In the genomic region with DNA sequence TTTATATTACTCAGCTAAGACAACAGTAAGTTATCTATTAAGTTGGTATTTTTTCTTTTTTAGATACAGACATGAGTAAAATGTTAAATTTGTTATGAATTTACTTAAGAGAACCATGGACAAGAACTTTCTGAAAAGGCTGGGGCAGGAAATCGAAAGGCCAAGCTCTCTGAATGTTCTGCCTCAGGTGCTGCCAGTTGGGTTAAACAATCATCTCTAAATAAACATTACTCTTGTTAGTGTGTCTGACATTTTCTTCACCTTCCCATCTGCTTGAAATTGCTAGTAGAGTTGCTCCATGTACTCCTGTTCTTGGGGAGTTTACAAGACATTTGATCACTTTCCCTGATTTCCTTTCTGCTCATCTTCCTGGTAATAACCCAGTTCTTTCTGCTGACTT, we compare ENCODE assay signal across 1 cellular context.
TF ChIP-seq lines count a peak whose summit lies in the region.

No MANE protein-coding gene starts in this region.

TF ChIP-seq in HepG2, 621 proteins besides CTCF, POLR2A, EP300 and RAD21 (continued from another document):
- TF ChIP-seq, protein P1, sequence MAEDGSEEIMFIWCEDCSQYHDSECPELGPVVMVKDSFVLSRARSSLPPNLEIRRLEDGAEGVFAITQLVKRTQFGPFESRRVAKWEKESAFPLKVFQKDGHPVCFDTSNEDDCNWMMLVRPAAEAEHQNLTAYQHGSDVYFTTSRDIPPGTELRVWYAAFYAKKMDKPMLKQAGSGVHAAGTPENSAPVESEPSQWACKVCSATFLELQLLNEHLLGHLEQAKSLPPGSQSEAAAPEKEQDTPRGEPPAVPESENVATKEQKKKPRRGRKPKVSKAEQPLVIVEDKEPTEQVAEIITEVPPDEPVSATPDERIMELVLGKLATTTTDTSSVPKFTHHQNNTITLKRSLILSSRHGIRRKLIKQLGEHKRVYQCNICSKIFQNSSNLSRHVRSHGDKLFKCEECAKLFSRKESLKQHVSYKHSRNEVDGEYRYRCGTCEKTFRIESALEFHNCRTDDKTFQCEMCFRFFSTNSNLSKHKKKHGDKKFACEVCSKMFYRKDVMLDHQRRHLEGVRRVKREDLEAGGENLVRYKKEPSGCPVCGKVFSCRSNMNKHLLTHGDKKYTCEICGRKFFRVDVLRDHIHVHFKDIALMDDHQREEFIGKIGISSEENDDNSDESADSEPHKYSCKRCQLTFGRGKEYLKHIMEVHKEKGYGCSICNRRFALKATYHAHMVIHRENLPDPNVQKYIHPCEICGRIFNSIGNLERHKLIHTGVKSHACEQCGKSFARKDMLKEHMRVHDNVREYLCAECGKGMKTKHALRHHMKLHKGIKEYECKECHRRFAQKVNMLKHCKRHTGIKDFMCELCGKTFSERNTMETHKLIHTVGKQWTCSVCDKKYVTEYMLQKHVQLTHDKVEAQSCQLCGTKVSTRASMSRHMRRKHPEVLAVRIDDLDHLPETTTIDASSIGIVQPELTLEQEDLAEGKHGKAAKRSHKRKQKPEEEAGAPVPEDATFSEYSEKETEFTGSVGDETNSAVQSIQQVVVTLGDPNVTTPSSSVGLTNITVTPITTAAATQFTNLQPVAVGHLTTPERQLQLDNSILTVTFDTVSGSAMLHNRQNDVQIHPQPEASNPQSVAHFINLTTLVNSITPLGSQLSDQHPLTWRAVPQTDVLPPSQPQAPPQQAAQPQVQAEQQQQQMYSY (CRISPR knock-in tag; IDR thresholded peaks at IDR 0.05), result no peak
- TF ChIP-seq ZMYM4 (CRISPR knock-in tag; IDR thresholded peaks at IDR 0.05) (no peak), ZNF572 (CRISPR knock-in tag; IDR thresholded peaks at IDR 0.05) (no peak), FOXK2 (IDR thresholded peaks at IDR 0.05) (no peak), ZC3H13 (CRISPR knock-in tag; IDR thresholded peaks at IDR 0.05) (no peak), NFATC3 (CRISPR knock-in tag; IDR thresholded peaks at IDR 0.05) (no peak), RBM22 (optimal IDR thresholded peaks at IDR 0.05; ENCODE audit: low read length) (no peak), ZNF382 (CRISPR knock-in tag; IDR thresholded peaks at IDR 0.05; ENCODE audit: borderline replicate concordance) (no peak)
- TF ChIP-seq, protein P2, sequence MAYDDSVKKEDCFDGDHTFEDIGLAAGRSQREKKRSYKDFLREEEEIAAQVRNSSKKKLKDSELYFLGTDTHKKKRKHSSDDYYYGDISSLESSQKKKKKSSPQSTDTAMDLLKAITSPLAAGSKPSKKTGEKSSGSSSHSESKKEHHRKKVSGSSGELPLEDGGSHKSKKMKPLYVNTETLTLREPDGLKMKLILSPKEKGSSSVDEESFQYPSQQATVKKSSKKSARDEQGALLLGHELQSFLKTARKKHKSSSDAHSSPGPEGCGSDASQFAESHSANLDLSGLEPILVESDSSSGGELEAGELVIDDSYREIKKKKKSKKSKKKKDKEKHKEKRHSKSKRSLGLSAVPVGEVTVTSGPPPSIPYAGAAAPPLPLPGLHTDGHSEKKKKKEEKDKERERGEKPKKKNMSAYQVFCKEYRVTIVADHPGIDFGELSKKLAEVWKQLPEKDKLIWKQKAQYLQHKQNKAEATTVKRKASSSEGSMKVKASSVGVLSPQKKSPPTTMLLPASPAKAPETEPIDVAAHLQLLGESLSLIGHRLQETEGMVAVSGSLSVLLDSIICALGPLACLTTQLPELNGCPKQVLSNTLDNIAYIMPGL (CRISPR knock-in tag; IDR thresholded peaks at IDR 0.05; ENCODE audit: borderline replicate concordance in 1 of 2, low read depth in 1 of 2), result no peak
- TF ChIP-seq, protein P3, sequence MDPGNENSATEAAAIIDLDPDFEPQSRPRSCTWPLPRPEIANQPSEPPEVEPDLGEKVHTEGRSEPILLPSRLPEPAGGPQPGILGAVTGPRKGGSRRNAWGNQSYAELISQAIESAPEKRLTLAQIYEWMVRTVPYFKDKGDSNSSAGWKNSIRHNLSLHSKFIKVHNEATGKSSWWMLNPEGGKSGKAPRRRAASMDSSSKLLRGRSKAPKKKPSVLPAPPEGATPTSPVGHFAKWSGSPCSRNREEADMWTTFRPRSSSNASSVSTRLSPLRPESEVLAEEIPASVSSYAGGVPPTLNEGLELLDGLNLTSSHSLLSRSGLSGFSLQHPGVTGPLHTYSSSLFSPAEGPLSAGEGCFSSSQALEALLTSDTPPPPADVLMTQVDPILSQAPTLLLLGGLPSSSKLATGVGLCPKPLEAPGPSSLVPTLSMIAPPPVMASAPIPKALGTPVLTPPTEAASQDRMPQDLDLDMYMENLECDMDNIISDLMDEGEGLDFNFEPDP (CRISPR knock-in tag; conservative IDR thresholded peaks at IDR 0.05), result no peak
